Comparison of ENCODE assay signal across 1 cellular context in genomic region chr2:43226558-43226954, GRCh38.
TF ChIP-seq lines count a peak whose summit lies in the region.

Gene ZFP36L2 (minus strand): TSS chr2:43226606. CDS start chr2:43226315, 291 bp downstream.

TF ChIP-seq in H1, 55 proteins besides CTCF, POLR2A, EP300 and RAD21 (continued from another document):
- TF ChIP-seq TCF12 (IDR thresholded peaks at IDR 0.05; ENCODE audit: low read depth, low read length) (no peak), EGR1 (IDR thresholded peaks at IDR 0.05; ENCODE audit: borderline replicate concordance, low read depth, low read length) (peak; percentile 24; the same call in 1 of the 2 replicates), TBP (IDR thresholded peaks at IDR 0.05; ENCODE audit: low read depth, low read length) (peak; percentile 77), RBBP5 (IDR thresholded peaks at IDR 0.05; ENCODE audit: borderline replicate concordance, low read depth, low read length) (no peak), E2F6 (IDR thresholded peaks at IDR 0.05) (no peak), ASH2L (IDR thresholded peaks at IDR 0.05; ENCODE audit: low read length) (no peak), TAF1 (IDR thresholded peaks at IDR 0.05; ENCODE audit: low read depth, low read length) (peak; percentile 85), KDM4A (IDR thresholded peaks at IDR 0.05; ENCODE audit: low read depth, low read length, severe bottlenecking) (no peak), SIN3A (conservative IDR thresholded peaks at IDR 0.05 in 1 of 2, IDR thresholded peaks at IDR 0.05 in 1 of 2; ENCODE audit: low read depth in 1 of 2, low read length in 2 of 2) (0 out of 4 replicates have a peak, but pooled peaks of 1 of the 2 experiments have one; percentile 8), POLR2AphosphoS5 (IDR thresholded peaks at IDR 0.05; ENCODE audit: low read depth, low read length) (peak; percentile 42; the same call in 1 of the 2 replicates), CBX5 (IDR thresholded peaks at IDR 0.05; ENCODE audit: low read depth, low read length) (no peak), SIRT6 (IDR thresholded peaks at IDR 0.05; ENCODE audit: low read length) (no peak), TAF7 (optimal IDR thresholded peaks at IDR 0.05; ENCODE audit: borderline replicate concordance, low read depth, low read length) (peak; percentile 53), SUZ12 (IDR thresholded peaks at IDR 0.05; ENCODE audit: low read length) (no peak), CREB1 (IDR thresholded peaks at IDR 0.05) (0 out of 2 replicates have a peak, but pooled peaks have one; percentile 8), MAFK (IDR thresholded peaks at IDR 0.05; ENCODE audit: low read depth, low read length) (no peak), GABPA (IDR thresholded peaks at IDR 0.05; ENCODE audit: borderline replicate concordance, insufficient read depth, low read length) (0 out of 2 replicates have a peak, but pooled peaks have one; percentile 30)
